In genomic region chr9:128149001-128149701, GRCh38 we compare ENCODE assay signal across 1 cellular context.
TF ChIP-seq lines count a peak whose summit lies in the region.

Gene LCN2 (plus strand): TSS chr9:128149453. CDS start chr9:128149526, 73 bp downstream.

TF ChIP-seq in HepG2, 621 proteins besides CTCF, POLR2A, EP300 and RAD21 (continued from another document):
- TF ChIP-seq ZNF414 (CRISPR knock-in tag; IDR thresholded peaks at IDR 0.05) (no peak), RBM22 (optimal IDR thresholded peaks at IDR 0.05; ENCODE audit: low read length) (no peak), ZZZ3 (CRISPR knock-in tag; IDR thresholded peaks at IDR 0.05; ENCODE audit: borderline replicate concordance) (no peak), MXD1 (CRISPR knock-in tag; IDR thresholded peaks at IDR 0.05) (no peak), ZNF674 (CRISPR knock-in tag; IDR thresholded peaks at IDR 0.05; ENCODE audit: low read depth) (no peak), ZNF607 (CRISPR knock-in tag; IDR thresholded peaks at IDR 0.05; ENCODE audit: borderline replicate concordance) (no peak), ZFX (CRISPR knock-in tag; IDR thresholded peaks at IDR 0.05; ENCODE audit: low read depth) (0 out of 2 replicates have a peak, but pooled peaks have one; percentile 24), TP53 (CRISPR knock-in tag; conservative IDR thresholded peaks at IDR 0.05) (no peak), HHEX (CRISPR knock-in tag; IDR thresholded peaks at IDR 0.05) (no peak), RFX5 (IDR thresholded peaks at IDR 0.05; ENCODE audit: low read depth, low read length) (no peak), PLRG1 (conservative IDR thresholded peaks at IDR 0.05) (no peak), AHR (CRISPR knock-in tag; IDR thresholded peaks at IDR 0.05) (no peak), IKZF5 (CRISPR knock-in tag; IDR thresholded peaks at IDR 0.05) (no peak), ZNF556 (CRISPR knock-in tag; IDR thresholded peaks at IDR 0.05; ENCODE audit: borderline replicate concordance) (no peak), ZFY (CRISPR knock-in tag; IDR thresholded peaks at IDR 0.05) (peak; percentile 14; the same call in 1 of the 2 replicates), FOSL2 (CRISPR knock-in tag; IDR thresholded peaks at IDR 0.05) (no peak; the same call in 1 of the 2 replicates), NCOA2 (CRISPR knock-in tag; IDR thresholded peaks at IDR 0.05) (no peak), ZNF639 (CRISPR knock-in tag; conservative IDR thresholded peaks at IDR 0.05) (no peak), ZBTB21 (CRISPR knock-in tag; IDR thresholded peaks at IDR 0.05) (no peak), ZKSCAN8 (CRISPR knock-in tag; IDR thresholded peaks at IDR 0.05; ENCODE audit: borderline replicate concordance) (no peak), ZNF570 (CRISPR knock-in tag; IDR thresholded peaks at IDR 0.05; ENCODE audit: borderline replicate concordance) (no peak), CEBPG (CRISPR knock-in tag; IDR thresholded peaks at IDR 0.05) (peak; percentile 25; the same call in 1 of the 2 replicates), ZBTB42 (CRISPR knock-in tag; IDR thresholded peaks at IDR 0.05) (no peak), ZSCAN29 (CRISPR knock-in tag; conservative IDR thresholded peaks at IDR 0.05) (no peak), ZNF557 (CRISPR knock-in tag; IDR thresholded peaks at IDR 0.05) (no peak), ZNF296 (CRISPR knock-in tag; conservative IDR thresholded peaks at IDR 0.05) (0 out of 2 replicates have a peak, but pooled peaks have one; percentile 10), FIP1L1 (IDR thresholded peaks at IDR 0.05; ENCODE audit: borderline replicate concordance, insufficient read depth, low read depth, low read length) (no peak), ZBTB39 (CRISPR knock-in tag; IDR thresholded peaks at IDR 0.05) (no peak), U2AF1 (optimal IDR thresholded peaks at IDR 0.05; ENCODE audit: low read depth, low read length) (no peak), CEBPB (IDR thresholded peaks at IDR 0.05; ENCODE audit: borderline replicate concordance, low read depth, low read length) (peak; percentile 69), ZSCAN20 (CRISPR knock-in tag; IDR thresholded peaks at IDR 0.05; ENCODE audit: borderline replicate concordance) (no peak)
- TF ChIP-seq, protein P1, sequence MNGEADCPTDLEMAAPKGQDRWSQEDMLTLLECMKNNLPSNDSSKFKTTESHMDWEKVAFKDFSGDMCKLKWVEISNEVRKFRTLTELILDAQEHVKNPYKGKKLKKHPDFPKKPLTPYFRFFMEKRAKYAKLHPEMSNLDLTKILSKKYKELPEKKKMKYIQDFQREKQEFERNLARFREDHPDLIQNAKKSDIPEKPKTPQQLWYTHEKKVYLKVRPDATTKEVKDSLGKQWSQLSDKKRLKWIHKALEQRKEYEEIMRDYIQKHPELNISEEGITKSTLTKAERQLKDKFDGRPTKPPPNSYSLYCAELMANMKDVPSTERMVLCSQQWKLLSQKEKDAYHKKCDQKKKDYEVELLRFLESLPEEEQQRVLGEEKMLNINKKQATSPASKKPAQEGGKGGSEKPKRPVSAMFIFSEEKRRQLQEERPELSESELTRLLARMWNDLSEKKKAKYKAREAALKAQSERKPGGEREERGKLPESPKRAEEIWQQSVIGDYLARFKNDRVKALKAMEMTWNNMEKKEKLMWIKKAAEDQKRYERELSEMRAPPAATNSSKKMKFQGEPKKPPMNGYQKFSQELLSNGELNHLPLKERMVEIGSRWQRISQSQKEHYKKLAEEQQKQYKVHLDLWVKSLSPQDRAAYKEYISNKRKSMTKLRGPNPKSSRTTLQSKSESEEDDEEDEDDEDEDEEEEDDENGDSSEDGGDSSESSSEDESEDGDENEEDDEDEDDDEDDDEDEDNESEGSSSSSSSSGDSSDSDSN (CRISPR knock-in tag; IDR thresholded peaks at IDR 0.05): peak; percentile 16; the same call in 1 of the 2 replicates
- TF ChIP-seq, protein P2, sequence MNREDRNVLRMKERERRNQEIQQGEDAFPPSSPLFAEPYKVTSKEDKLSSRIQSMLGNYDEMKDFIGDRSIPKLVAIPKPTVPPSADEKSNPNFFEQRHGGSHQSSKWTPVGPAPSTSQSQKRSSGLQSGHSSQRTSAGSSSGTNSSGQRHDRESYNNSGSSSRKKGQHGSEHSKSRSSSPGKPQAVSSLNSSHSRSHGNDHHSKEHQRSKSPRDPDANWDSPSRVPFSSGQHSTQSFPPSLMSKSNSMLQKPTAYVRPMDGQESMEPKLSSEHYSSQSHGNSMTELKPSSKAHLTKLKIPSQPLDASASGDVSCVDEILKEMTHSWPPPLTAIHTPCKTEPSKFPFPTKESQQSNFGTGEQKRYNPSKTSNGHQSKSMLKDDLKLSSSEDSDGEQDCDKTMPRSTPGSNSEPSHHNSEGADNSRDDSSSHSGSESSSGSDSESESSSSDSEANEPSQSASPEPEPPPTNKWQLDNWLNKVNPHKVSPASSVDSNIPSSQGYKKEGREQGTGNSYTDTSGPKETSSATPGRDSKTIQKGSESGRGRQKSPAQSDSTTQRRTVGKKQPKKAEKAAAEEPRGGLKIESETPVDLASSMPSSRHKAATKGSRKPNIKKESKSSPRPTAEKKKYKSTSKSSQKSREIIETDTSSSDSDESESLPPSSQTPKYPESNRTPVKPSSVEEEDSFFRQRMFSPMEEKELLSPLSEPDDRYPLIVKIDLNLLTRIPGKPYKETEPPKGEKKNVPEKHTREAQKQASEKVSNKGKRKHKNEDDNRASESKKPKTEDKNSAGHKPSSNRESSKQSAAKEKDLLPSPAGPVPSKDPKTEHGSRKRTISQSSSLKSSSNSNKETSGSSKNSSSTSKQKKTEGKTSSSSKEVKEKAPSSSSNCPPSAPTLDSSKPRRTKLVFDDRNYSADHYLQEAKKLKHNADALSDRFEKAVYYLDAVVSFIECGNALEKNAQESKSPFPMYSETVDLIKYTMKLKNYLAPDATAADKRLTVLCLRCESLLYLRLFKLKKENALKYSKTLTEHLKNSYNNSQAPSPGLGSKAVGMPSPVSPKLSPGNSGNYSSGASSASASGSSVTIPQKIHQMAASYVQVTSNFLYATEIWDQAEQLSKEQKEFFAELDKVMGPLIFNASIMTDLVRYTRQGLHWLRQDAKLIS (CRISPR knock-in tag; IDR thresholded peaks at IDR 0.05): no peak
- TF ChIP-seq, protein P3, sequence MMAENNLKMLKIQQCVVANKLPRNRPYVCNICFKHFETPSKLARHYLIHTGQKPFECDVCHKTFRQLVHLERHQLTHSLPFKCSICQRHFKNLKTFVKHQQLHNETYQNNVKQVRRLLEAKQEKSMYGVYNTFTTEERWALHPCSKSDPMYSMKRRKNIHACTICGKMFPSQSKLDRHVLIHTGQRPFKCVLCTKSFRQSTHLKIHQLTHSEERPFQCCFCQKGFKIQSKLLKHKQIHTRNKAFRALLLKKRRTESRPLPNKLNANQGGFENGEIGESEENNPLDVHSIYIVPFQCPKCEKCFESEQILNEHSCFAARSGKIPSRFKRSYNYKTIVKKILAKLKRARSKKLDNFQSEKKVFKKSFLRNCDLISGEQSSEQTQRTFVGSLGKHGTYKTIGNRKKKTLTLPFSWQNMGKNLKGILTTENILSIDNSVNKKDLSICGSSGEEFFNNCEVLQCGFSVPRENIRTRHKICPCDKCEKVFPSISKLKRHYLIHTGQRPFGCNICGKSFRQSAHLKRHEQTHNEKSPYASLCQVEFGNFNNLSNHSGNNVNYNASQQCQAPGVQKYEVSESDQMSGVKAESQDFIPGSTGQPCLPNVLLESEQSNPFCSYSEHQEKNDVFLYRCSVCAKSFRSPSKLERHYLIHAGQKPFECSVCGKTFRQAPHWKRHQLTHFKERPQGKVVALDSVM (CRISPR knock-in tag; IDR thresholded peaks at IDR 0.05): no peak
- TF ChIP-seq, protein P4, sequence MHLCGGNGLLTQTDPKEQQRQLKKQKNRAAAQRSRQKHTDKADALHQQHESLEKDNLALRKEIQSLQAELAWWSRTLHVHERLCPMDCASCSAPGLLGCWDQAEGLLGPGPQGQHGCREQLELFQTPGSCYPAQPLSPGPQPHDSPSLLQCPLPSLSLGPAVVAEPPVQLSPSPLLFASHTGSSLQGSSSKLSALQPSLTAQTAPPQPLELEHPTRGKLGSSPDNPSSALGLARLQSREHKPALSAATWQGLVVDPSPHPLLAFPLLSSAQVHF (CRISPR knock-in tag; IDR thresholded peaks at IDR 0.05): no peak
- TF ChIP-seq, protein P5, sequence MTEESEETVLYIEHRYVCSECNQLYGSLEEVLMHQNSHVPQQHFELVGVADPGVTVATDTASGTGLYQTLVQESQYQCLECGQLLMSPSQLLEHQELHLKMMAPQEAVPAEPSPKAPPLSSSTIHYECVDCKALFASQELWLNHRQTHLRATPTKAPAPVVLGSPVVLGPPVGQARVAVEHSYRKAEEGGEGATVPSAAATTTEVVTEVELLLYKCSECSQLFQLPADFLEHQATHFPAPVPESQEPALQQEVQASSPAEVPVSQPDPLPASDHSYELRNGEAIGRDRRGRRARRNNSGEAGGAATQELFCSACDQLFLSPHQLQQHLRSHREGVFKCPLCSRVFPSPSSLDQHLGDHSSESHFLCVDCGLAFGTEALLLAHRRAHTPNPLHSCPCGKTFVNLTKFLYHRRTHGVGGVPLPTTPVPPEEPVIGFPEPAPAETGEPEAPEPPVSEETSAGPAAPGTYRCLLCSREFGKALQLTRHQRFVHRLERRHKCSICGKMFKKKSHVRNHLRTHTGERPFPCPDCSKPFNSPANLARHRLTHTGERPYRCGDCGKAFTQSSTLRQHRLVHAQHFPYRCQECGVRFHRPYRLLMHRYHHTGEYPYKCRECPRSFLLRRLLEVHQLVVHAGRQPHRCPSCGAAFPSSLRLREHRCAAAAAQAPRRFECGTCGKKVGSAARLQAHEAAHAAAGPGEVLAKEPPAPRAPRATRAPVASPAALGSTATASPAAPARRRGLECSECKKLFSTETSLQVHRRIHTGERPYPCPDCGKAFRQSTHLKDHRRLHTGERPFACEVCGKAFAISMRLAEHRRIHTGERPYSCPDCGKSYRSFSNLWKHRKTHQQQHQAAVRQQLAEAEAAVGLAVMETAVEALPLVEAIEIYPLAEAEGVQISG (CRISPR knock-in tag; IDR thresholded peaks at IDR 0.05): no peak
- TF ChIP-seq, protein P6, sequence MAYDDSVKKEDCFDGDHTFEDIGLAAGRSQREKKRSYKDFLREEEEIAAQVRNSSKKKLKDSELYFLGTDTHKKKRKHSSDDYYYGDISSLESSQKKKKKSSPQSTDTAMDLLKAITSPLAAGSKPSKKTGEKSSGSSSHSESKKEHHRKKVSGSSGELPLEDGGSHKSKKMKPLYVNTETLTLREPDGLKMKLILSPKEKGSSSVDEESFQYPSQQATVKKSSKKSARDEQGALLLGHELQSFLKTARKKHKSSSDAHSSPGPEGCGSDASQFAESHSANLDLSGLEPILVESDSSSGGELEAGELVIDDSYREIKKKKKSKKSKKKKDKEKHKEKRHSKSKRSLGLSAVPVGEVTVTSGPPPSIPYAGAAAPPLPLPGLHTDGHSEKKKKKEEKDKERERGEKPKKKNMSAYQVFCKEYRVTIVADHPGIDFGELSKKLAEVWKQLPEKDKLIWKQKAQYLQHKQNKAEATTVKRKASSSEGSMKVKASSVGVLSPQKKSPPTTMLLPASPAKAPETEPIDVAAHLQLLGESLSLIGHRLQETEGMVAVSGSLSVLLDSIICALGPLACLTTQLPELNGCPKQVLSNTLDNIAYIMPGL (CRISPR knock-in tag; IDR thresholded peaks at IDR 0.05; ENCODE audit: borderline replicate concordance in 1 of 2, low read depth in 1 of 2): 0 out of 4 replicates have a peak, but pooled peaks of 1 of the 2 experiments have one; percentile 21
